In genomic region chr7:150778738-150779301, GRCh38 we compare ENCODE assay signal across 8 cellular contexts. TPM values are rescaled to one million over a fixed set of nuclear protein-coding genes. Genes with fewer than 3 reads are reported as not detected.
DNase-seq lines count a peak whose midpoint lies in the region; ATAC-seq and TF ChIP-seq lines count a peak whose summit lies in the region.

No MANE protein-coding gene starts in this region.

- peaks cover 14% of the 10 kb centered on the region for H3K27me3 ChIP-seq in endodermal cell (ENCODE audit: control insufficient read depth, insufficient read depth, low read length, poor library complexity, severe bottlenecking)

- no peaks in the 10 kb centered on the region for H3K36me3 Mint-ChIP-seq in endodermal cell (ENCODE audit: low read depth)

- ATAC-seq in mucosa of descending colon, result peak; percentile 96
- no peak for ATAC-seq in GM21825 (IDR thresholded peaks at IDR 0.05; ENCODE audit: unreplicated experiment)

- whole genome bisulfite sequencing in endodermal cell (ENCODE audit: insufficient coverage in 1 of 2, insufficient read length in 1 of 2), 2 experiments, result 0 to 14% methylated on average over 3 to 12 of the region's 12 CpGs

- intact Hi-C loops in mucosa of descending colon (cut with DNase I, micrococcal nuclease), result loop anchor here (2.0 to 10.0 kb wide), 3 partner anchors 98 to 206 kb away; no protein-coding TSS in a partner anchor

- in situ Hi-C loops in Caki2 (cut with HindIII; ENCODE audit: low pct_unique_long_range_greater_than_20kb, low sequenced_read_pairs), result no loop called here

- TF ChIP-seq CTCF in endodermal cell (conservative IDR thresholded peaks at IDR 0.05) (peak; percentile 93), mucosa of descending colon (IDR thresholded peaks at IDR 0.05) (peak; percentile 81)

- DNase-seq in Caki2 (ENCODE audit: low read depth) (peak; percentile 45), HK-2 (ENCODE audit: unreplicated experiment) (peak; percentile 68), NCI-H82 (lab: John Stamatoyannopoulos, UW) (peak; percentile 90), endodermal cell (peak; percentile 93), mucosa of descending colon (peak; percentile 84 to 96 (median 90))
- DNase-seq in activated CD8-positive, alpha-beta memory T cell treated with anti-CD3 and anti-CD28 coated beads for 4 hours (ENCODE audit: low read depth in 2 of 2), result peak; percentile 37 to 44
- peak; percentile 60 for DNase-seq in stimulated activated CD8-positive, alpha-beta memory T cell treated with anti-CD3 and anti-CD28 coated beads, Interleukin-4, amount 100 ng/mL, for 24 hours (ENCODE audit: low read depth)

- peaks cover 4% of the 10 kb centered on the region for H3K9me3 Mint-ChIP-seq in endodermal cell

- peaks cover 29% of the 10 kb centered on the region for H3K27me3 Mint-ChIP-seq in endodermal cell (ENCODE audit: insufficient read depth)

- H3K9ac ChIP-seq in endodermal cell (ENCODE audit: extremely low read depth, low read length, poor library complexity, severe bottlenecking), result no peak overlapping the region

- H3K4me3 ChIP-seq in endodermal cell (ENCODE audit: low read length) (no peak overlapping the region), mucosa of descending colon (no peak overlapping the region)

- H3K27ac ChIP-seq in endodermal cell (ENCODE audit: low read depth, low read length), result no peak overlapping the region

- H3K27ac Mint-ChIP-seq in endodermal cell, result no peak overlapping the region

- H3K4me1 Mint-ChIP-seq in endodermal cell, result no peaks in the 10 kb centered on the region

- H3K9me3 ChIP-seq in endodermal cell (ENCODE audit: control insufficient read depth, low read length) (no peaks in the 10 kb centered on the region), mucosa of descending colon (no peaks in the 10 kb centered on the region)

- H3K4me3 Mint-ChIP-seq in endodermal cell, result no peak overlapping the region

- H3K36me3 ChIP-seq in endodermal cell (ENCODE audit: control insufficient read depth, insufficient read depth, low read length) (no peaks in the 10 kb centered on the region), mucosa of descending colon (ENCODE audit: low read depth) (no peaks in the 10 kb centered on the region)

- H3K4me1 ChIP-seq in endodermal cell (ENCODE audit: control insufficient read depth, insufficient read depth, low read length) (no peaks in the 10 kb centered on the region), mucosa of descending colon (ENCODE audit: low read depth) (peaks cover 9% of the 10 kb centered on the region)

RNA-seq across cellular contexts. Expression of gene TMEM176B, which starts 21.3 kb away (rescaled TPM):
- not detected in 2 replicates for total RNA-seq in Caki2 (2014; rRNA removed; shearing (Covaris generic); ENCODE audit: low replicate concordance)
- under 1 TPM; 0.31 to 0.35 TPM for total RNA-seq in endodermal cell
- polyA plus RNA-seq in endodermal cell (2013, experiment 1 of 2), result 5.0 TPM
- polyA plus RNA-seq in endodermal cell (2013, experiment 2 of 2), result 3.0 TPM
- total RNA-seq in mucosa of descending colon, result 100 to 1,000 TPM; 210 to 401 (median 338) TPM

RNA-seq across cellular contexts. Expression of gene TMEM176A, which starts 21.7 kb away (rescaled TPM):
- not detected in 2 replicates for total RNA-seq in Caki2 (2014; rRNA removed; shearing (Covaris generic); ENCODE audit: low replicate concordance)
- total RNA-seq in endodermal cell, result not detected
- 9.8 TPM for polyA plus RNA-seq in endodermal cell (2013, experiment 1 of 2)
- 7.0 TPM for polyA plus RNA-seq in endodermal cell (2013, experiment 2 of 2)
- 100 to 1,000 TPM; 178 to 282 (median 245) TPM for total RNA-seq in mucosa of descending colon

RNA-seq across cellular contexts. Expression of gene GIMAP5, which starts 41.6 kb away (rescaled TPM):
- not detected in 2 replicates for total RNA-seq in Caki2 (2014; rRNA removed; shearing (Covaris generic); ENCODE audit: low replicate concordance)
- total RNA-seq in endodermal cell (not detected), mucosa of descending colon (10 to 100 TPM in 1 of 3 donors, 1 to 10 TPM in 2; 3.1 to 10.3 (median 9.3) TPM)
- polyA plus RNA-seq in endodermal cell (2013, experiment 1 of 2), result not detected
- polyA plus RNA-seq in endodermal cell (2013, experiment 2 of 2), result not detected

Comparison
In these comparisons a context has a peak if more than half of its experiments do, and no peak if none do; other contexts are left out.
1. DNase-seq: peak in every context shown above with its lines; median percentile 93 in endodermal cell; 90 in NCI-H82; 90 in mucosa of descending colon; 68 in HK-2; 60 in stimulated activated CD8-positive, alpha-beta memory T cell treated with anti-CD3 and anti-CD28 coated beads, Interleukin-4, amount 100 ng/mL, for 24 hours; 45 in Caki2; 40 in activated CD8-positive, alpha-beta memory T cell treated with anti-CD3 and anti-CD28 coated beads for 4 hours.
2. RNA of gene TMEM176B, which starts 21.3 kb away (total RNA-seq): 210 to 401 TPM in mucosa of descending colon; 0.31 to 0.35 TPM in endodermal cell and not detected in Caki2; every median in the first group is over 100 times any median in the second.
3. RNA of gene TMEM176A, which starts 21.7 kb away (total RNA-seq): 178 to 282 TPM in mucosa of descending colon; not detected in endodermal cell and not detected in Caki2; every median in the first group is over 100 times any median in the second.